In genomic region chr17:42780816-42781638, GRCh38 we compare ENCODE assay signal across 1 cellular context.
TF ChIP-seq lines count a peak whose summit lies in the region.

No MANE protein-coding gene starts in this region.

TF ChIP-seq in H1, 55 proteins besides CTCF, POLR2A, EP300 and RAD21:
- peak; percentile 54 for TF ChIP-seq EZH2 (IDR thresholded peaks at IDR 0.05; ENCODE audit: low read depth, low read length, severe bottlenecking)
- TF ChIP-seq TAF7 (optimal IDR thresholded peaks at IDR 0.05; ENCODE audit: borderline replicate concordance, low read depth, low read length), result peak; percentile 35
- peak; percentile 23; the same call in 1 of the 2 replicates for TF ChIP-seq SUZ12 (IDR thresholded peaks at IDR 0.05; ENCODE audit: low read length)
- no peak for TF ChIP-seq USF2 (IDR thresholded peaks at IDR 0.05; ENCODE audit: low read length)
- TF ChIP-seq CTBP2 (IDR thresholded peaks at IDR 0.05; ENCODE audit: borderline replicate concordance, insufficient read depth, insufficient read length, low read length), result no peak
- peak; percentile 68 for TF ChIP-seq KDM4A (IDR thresholded peaks at IDR 0.05; ENCODE audit: low read depth, low read length, severe bottlenecking)
- no peak for TF ChIP-seq ATF2 (IDR thresholded peaks at IDR 0.05; ENCODE audit: low read length)
- no peak for TF ChIP-seq CEBPB (IDR thresholded peaks at IDR 0.05; ENCODE audit: low read depth, low read length)
- TF ChIP-seq HDAC6 (IDR thresholded peaks at IDR 0.05; ENCODE audit: low read depth, low read length), result no peak
TF ChIP-seq in H1: peak in this region for 4.
